1 cellular context compared by ENCODE assay signal in genomic region chr7:30331338-30331737, GRCh38.
A peak's percentile ranks its signal among the peaks of the same experiment; 100 is the strongest.
TF ChIP-seq lines count a peak whose summit lies in the region.

No MANE protein-coding gene starts in this region.

TF ChIP-seq in K562, 482 proteins besides CTCF, POLR2A, EP300 and RAD21 (continued from another document):
- 0 out of 2 replicates have a peak, but pooled peaks have one; percentile 26 for TF ChIP-seq NFIC (IDR thresholded peaks at IDR 0.05)
